Comparison of ENCODE assay signal across 8 cellular contexts in genomic region chr5:171336486-171337206, GRCh38. TPM values are rescaled to one million over a fixed set of nuclear protein-coding genes. Genes with fewer than 3 reads are reported as not detected.
DNase-seq lines count a peak whose midpoint lies in the region; ATAC-seq and TF ChIP-seq lines count a peak whose summit lies in the region.

No MANE protein-coding gene starts in this region.

- TF ChIP-seq CTCF in adrenal gland (IDR thresholded peaks at IDR 0.05) (peak; percentile 13 to 58 (median 48)), right atrium auricular region (IDR thresholded peaks at IDR 0.05) (peak; percentile 51 to 68)

- DNase-seq in activated CD8-positive, alpha-beta memory T cell treated with anti-CD3 and anti-CD28 coated beads, Interleukin-2, amount 10 ng/mL, durations not matched to agents 7 days and 5 days: peak; percentile 53
- no peak for DNase-seq in activated CD8-positive, alpha-beta memory T cell treated with anti-CD3 and anti-CD28 coated beads, Interleukin-2, amount 50 U/mL, for 4 hours
- DNase-seq in NCI-H2081 (lab: John Stamatoyannopoulos, UW): peak; percentile 54 to 63
- DNase-seq in adrenal gland: peak in 6 of 7 donors; percentile 26 to 60 (median 44)
- DNase-seq in right atrium auricular region (ENCODE audit: low spot score): no peak
- peak in 7 of 10 donors; percentile 35 to 93 (median 54) for DNase-seq in posterior cingulate gyrus

- no peak overlapping the region for H3K27ac Mint-ChIP-seq in activated CD8-positive, alpha-beta memory T cell treated with anti-CD3 and anti-CD28 coated beads, Interleukin-2, amount 10 ng/mL, durations not matched to agents 7 days and 5 days

- H3K36me3 Mint-ChIP-seq in activated CD8-positive, alpha-beta memory T cell treated with anti-CD3 and anti-CD28 coated beads, Interleukin-2, amount 10 ng/mL, durations not matched to agents 7 days and 5 days: no peaks in the 10 kb centered on the region

- TF ChIP-seq POLR2A in adrenal gland (IDR thresholded peaks at IDR 0.05): no peak

- H3K4me3 ChIP-seq in adrenal gland: peak overlapping the region in 1 of 4 donors; percentile 54
- H3K4me3 ChIP-seq in right atrium auricular region: peak overlapping the region; percentile 16 to 39

- intact Hi-C loops in adrenal gland (cut with DNase I): loop anchor here in 1 of 2 donors (10.0 kb wide), 1 partner anchor 122 kb away; no protein-coding TSS in a partner anchor
- intact Hi-C loops in posterior cingulate gyrus (cut with DNase I): loop anchor here (5.0 kb wide), 1 partner anchor 129 kb away; no protein-coding TSS in a partner anchor

- 8 to 15% (median 9%) methylated on average over 29 to 32 of the region's 32 CpGs for WGBS in adrenal gland, 4 donors

- CTCF ChIA-PET in activated CD8-positive, alpha-beta memory T cell treated with anti-CD3 and anti-CD28 coated beads, Interleukin-2, amount 10 ng/mL, durations not matched to agents 7 days and 5 days (lab: Charles Lee): interaction anchor here (8.3 kb wide), 1 partner anchor 131 kb away, joined by 89 read pairs; no protein-coding TSS in a partner anchor

- H3K27me3 ChIP-seq in adrenal gland (peaks cover 19% of the 10 kb centered on the region), right atrium auricular region (peaks cover 0 to 5% of the 10 kb centered on the region in 2 donors)

- H3K4me1 ChIP-seq in adrenal gland (replicated peaks in 1 of 2): peaks cover 0 to 4% of the 10 kb centered on the region in 2 donors
- H3K4me1 ChIP-seq in right atrium auricular region: no peaks in the 10 kb centered on the region

- ATAC-seq in activated CD8-positive, alpha-beta memory T cell treated with anti-CD3 and anti-CD28 coated beads, Interleukin-2, amount 10 ng/mL, durations not matched to agents 7 days and 5 days: peak; percentile 51
- ATAC-seq in GM21381 (IDR thresholded peaks at IDR 0.05; ENCODE audit: unreplicated experiment): no peak
- no peak for ATAC-seq in GM19035 (IDR thresholded peaks at IDR 0.05; ENCODE audit: unreplicated experiment)

- peak overlapping the region; percentile 45 for H3K4me3 Mint-ChIP-seq in activated CD8-positive, alpha-beta memory T cell treated with anti-CD3 and anti-CD28 coated beads, Interleukin-2, amount 10 ng/mL, durations not matched to agents 7 days and 5 days

- H3K27me3 Mint-ChIP-seq in activated CD8-positive, alpha-beta memory T cell treated with anti-CD3 and anti-CD28 coated beads, Interleukin-2, amount 10 ng/mL, durations not matched to agents 7 days and 5 days: peaks cover 50% of the 10 kb centered on the region

- H3K36me3 ChIP-seq in adrenal gland (replicated peaks in 1 of 2) (no peaks in the 10 kb centered on the region), right atrium auricular region (no peaks in the 10 kb centered on the region)

- H3K4me1 Mint-ChIP-seq in activated CD8-positive, alpha-beta memory T cell treated with anti-CD3 and anti-CD28 coated beads, Interleukin-2, amount 10 ng/mL, durations not matched to agents 7 days and 5 days: peaks cover 8% of the 10 kb centered on the region

- no peaks in the 10 kb centered on the region for H3K9me3 ChIP-seq in adrenal gland (replicated peaks in 1 of 3)
- H3K9me3 ChIP-seq in right atrium auricular region: no peaks in the 10 kb centered on the region

- H3K9me3 Mint-ChIP-seq in activated CD8-positive, alpha-beta memory T cell treated with anti-CD3 and anti-CD28 coated beads, Interleukin-2, amount 10 ng/mL, durations not matched to agents 7 days and 5 days (ENCODE audit: low read depth): no peaks in the 10 kb centered on the region

- H3K27ac ChIP-seq in adrenal gland: no peak overlapping the region
- no peak overlapping the region for H3K27ac ChIP-seq in right atrium auricular region

RNA-seq across cellular contexts. Expression of gene TLX3, which starts 27.6 kb away (rescaled TPM):
- total RNA-seq in activated CD8-positive, alpha-beta memory T cell treated with anti-CD3 and anti-CD28 coated beads, Interleukin-2, amount 10 ng/mL, durations not matched to agents 7 days and 5 days: not detected
- total RNA-seq in adrenal gland (not detected), right atrium auricular region (not detected)
- polyA plus RNA-seq in adrenal gland: not detected

RNA-seq across cellular contexts. Expression of gene NPM1, which starts 51.0 kb away (rescaled TPM):
- 1,000 to 10,000 TPM; 1,230 to 1,897 TPM for total RNA-seq in activated CD8-positive, alpha-beta memory T cell treated with anti-CD3 and anti-CD28 coated beads, Interleukin-2, amount 10 ng/mL, durations not matched to agents 7 days and 5 days
- total RNA-seq in adrenal gland (100 to 1,000 TPM; 376 to 782 (median 641) TPM), right atrium auricular region (100 to 1,000 TPM; 271 to 353 TPM)
- 1,000 to 10,000 TPM in 2 of 3 donors, 100 to 1,000 TPM in 1; 718 to 1,386 (median 1,014) TPM for polyA plus RNA-seq in adrenal gland

Comparison
In these comparisons a context has a peak if more than half of its experiments do, and no peak if none do; other contexts are left out.
1. DNase-seq: peak in activated CD8-positive, alpha-beta memory T cell treated with anti-CD3 and anti-CD28 coated beads, Interleukin-2, amount 10 ng/mL, durations not matched to agents 7 days and 5 days (single experiment), NCI-H2081 (2 of 2), adrenal gland (6 of 7) and posterior cingulate gyrus (7 of 10); none in activated CD8-positive, alpha-beta memory T cell treated with anti-CD3 and anti-CD28 coated beads, Interleukin-2, amount 50 U/mL, for 4 hours (single experiment) and right atrium auricular region (single experiment).